23 cellular contexts compared by ENCODE assay signal in genomic region chr16:23276821-23277220, GRCh38. TPM values are rescaled to one million over a fixed set of nuclear protein-coding genes. Genes with fewer than 3 reads are reported as not detected.
DNase-seq lines count a peak whose midpoint lies in the region; ATAC-seq and TF ChIP-seq lines count a peak whose summit lies in the region.
"Had no signal": no experiment of that assay in that cellular context is flagged by ENCODE, and none has a peak within 500 bp of the region (broad histone marks: within the 10 kb centered on the region; RNA-seq: fewer than 3 reads in every experiment).

No MANE protein-coding gene starts in this region.

- H3K79me2 ChIP-seq in GM23338 (replicated peaks; ENCODE audit: insufficient read depth) (no peaks in the 10 kb centered on the region), neural progenitor cell (ENCODE audit: low read depth) (no peaks in the 10 kb centered on the region)

- intact Hi-C loops in uterus (cut with DNase I; ENCODE audit: low total_unique reads): no loop called here

- H3K9me3 ChIP-seq in HEK293 (ENCODE audit: control insufficient read depth, insufficient read depth, low read depth, low read length) (no peaks in the 10 kb centered on the region), neural progenitor cell (ENCODE audit: low read depth) (no peaks in the 10 kb centered on the region), uterus (no peaks in the 10 kb centered on the region)
- H3K9me3 ChIP-seq: BE2C had no signal

- H3K27ac ChIP-seq in GM23338 (ENCODE audit: low read depth): no peak overlapping the region
- no peak overlapping the region for H3K27ac ChIP-seq in HEK293 (ENCODE audit: extremely low read depth, low read depth, low read length)
- H3K27ac ChIP-seq in neural progenitor cell: no peak overlapping the region
- no peak overlapping the region for H3K27ac ChIP-seq in uterus
- H3K27ac ChIP-seq: GM23248 had no signal

- no peak for TF ChIP-seq POLR2A in uterus (IDR thresholded peaks at IDR 0.05)

- CTCF ChIA-PET in HEK293 (lab: Yijun Ruan, JAX): interaction anchor here (0.7 kb wide), 1 partner anchor 576 kb away, joined by 3 read pairs; no protein-coding TSS in a partner anchor

- no peak overlapping the region for H3K27ac Mint-ChIP-seq in GM23338
- no peak overlapping the region for H3K27ac Mint-ChIP-seq in neural progenitor cell
- H3K27ac Mint-ChIP-seq: CD4-positive, CD25-positive, alpha-beta regulatory T cell; IgD-negative memory B cell had no signal

- H3F3A ChIP-seq in GM23338 (replicated peaks; ENCODE audit: low read depth) (peaks cover 9% of the 10 kb centered on the region; the same call in 1 of the 2 replicates), neural progenitor cell (ENCODE audit: low read depth) (peaks cover 16% of the 10 kb centered on the region)

- no peak overlapping the region for H3K4me3 Mint-ChIP-seq in GM23338
- H3K4me3 Mint-ChIP-seq in neural progenitor cell: no peak overlapping the region
- H3K4me3 Mint-ChIP-seq: CD4-positive, CD25-positive, alpha-beta regulatory T cell; CD8-positive, alpha-beta memory T cell; IgD-negative memory B cell had no signal

- peak overlapping the region; percentile 73; the same call in 1 of the 2 replicates for H2AFZ ChIP-seq in GM23338
- peak overlapping the region; percentile 34 for H2AFZ ChIP-seq in neural progenitor cell (replicated peaks)
- H2AFZ ChIP-seq: GM23248 had no signal

- H3K36me3 Mint-ChIP-seq in GM23338 (ENCODE audit: low read depth) (no peaks in the 10 kb centered on the region), neural progenitor cell (no peaks in the 10 kb centered on the region)
- H3K36me3 Mint-ChIP-seq: CD4-positive, CD25-positive, alpha-beta regulatory T cell had no signal

- H3K9me2 ChIP-seq in GM23338 (ENCODE audit: insufficient read depth): no peaks in the 10 kb centered on the region

- TF ChIP-seq CTCF in GM23338 (conservative IDR thresholded peaks at IDR 0.05; ENCODE audit: low read depth in 2 of 2): no peak
- no peak for TF ChIP-seq CTCF in HEK293 (tag by site-specific recombination; IDR thresholded peaks at IDR 0.05)
- TF ChIP-seq CTCF in neural progenitor cell (IDR thresholded peaks at IDR 0.05): no peak
- no peak for TF ChIP-seq CTCF in omental fat pad (IDR thresholded peaks at IDR 0.05)
- no peak for TF ChIP-seq CTCF in uterus (IDR thresholded peaks at IDR 0.05)

- H3K4me3 ChIP-seq in GM23338 (no peak overlapping the region), HEK293 (ENCODE audit: low read depth, low read length) (no peak overlapping the region), neural progenitor cell (no peak overlapping the region), uterus (no peak overlapping the region)
- H3K4me3 ChIP-seq: GM12878, GM23248 had no signal

- POLR2A ChIA-PET in HEK293 (lab: Yijun Ruan, JAX): no interaction called here

- H3K27me3 Mint-ChIP-seq in GM23338 (ENCODE audit: insufficient read depth, low read depth, poor library complexity) (peaks cover 2% of the 10 kb centered on the region), neural progenitor cell (ENCODE audit: insufficient read depth, low read depth) (peaks cover 8% of the 10 kb centered on the region)

- H3K9me3 Mint-ChIP-seq in GM23338: no peaks in the 10 kb centered on the region; the same call in 2 of the 3 replicates
- H3K9me3 Mint-ChIP-seq in neural progenitor cell: no peaks in the 10 kb centered on the region

- ATAC-seq in GM23338 (no peak), omental fat pad (ENCODE audit: low FRiP score) (no peak)
- ATAC-seq: GM12878, HCT116 had no signal

- H3K4me2 ChIP-seq in GM23338: no peak overlapping the region
- H3K4me2 ChIP-seq in neural progenitor cell: no peak overlapping the region

- H3K4me1 ChIP-seq in GM23338 (ENCODE audit: insufficient read depth): peaks cover 16% of the 10 kb centered on the region
- peaks cover 2% of the 10 kb centered on the region; the same call in 1 of the 2 replicates for H3K4me1 ChIP-seq in HEK293 (ENCODE audit: control insufficient read depth, insufficient read depth, low read length)
- peaks cover 12% of the 10 kb centered on the region for H3K4me1 ChIP-seq in neural progenitor cell
- H3K4me1 ChIP-seq in uterus: no peaks in the 10 kb centered on the region
- H3K4me1 ChIP-seq: BE2C had no signal

- no peaks in the 10 kb centered on the region for H4K20me1 ChIP-seq in GM23338 (replicated peaks; ENCODE audit: insufficient read depth)
- H4K20me1 ChIP-seq in neural progenitor cell (ENCODE audit: low read depth): no peaks in the 10 kb centered on the region

- H3K36me3 ChIP-seq in GM23338 (ENCODE audit: insufficient read depth) (no peaks in the 10 kb centered on the region), HEK293 (ENCODE audit: control insufficient read depth in 2 of 2, insufficient read depth in 1 of 2, low read length in 2 of 2) (no peaks in the 10 kb centered on the region), neural progenitor cell (no peaks in the 10 kb centered on the region), uterus (no peaks in the 10 kb centered on the region)
- H3K36me3 ChIP-seq: BE2C had no signal

- H3K4me1 Mint-ChIP-seq in GM23338: peaks cover 17% of the 10 kb centered on the region
- H3K4me1 Mint-ChIP-seq in neural progenitor cell: peaks cover 25% of the 10 kb centered on the region
- H3K4me1 Mint-ChIP-seq: CD4-positive, CD25-positive, alpha-beta regulatory T cell; CD8-positive, alpha-beta memory T cell; IgD-negative memory B cell had no signal

- no peak for DNase-seq in GM23338 (ENCODE audit: low spot score)
- peak; percentile 22 for DNase-seq in foreskin melanocyte
- no peak for DNase-seq in neural progenitor cell (ENCODE audit: low spot score)
- DNase-seq in omental fat pad (ENCODE audit: low spot score): no peak
- no peak for DNase-seq in NCI-H2029 treated with DMSO at 0.1 percent for 48 hours (lab: John Stamatoyannopoulos, UW)
- no peak for DNase-seq in uterus
- DNase-seq: ACHN; BE2C; C1 segment of cervical spinal cord; CD4-positive, CD25-positive, alpha-beta regulatory T cell; CD8-positive, alpha-beta memory T cell; COR-L47; DMS 273 treated with DMSO at 0.1 percent for 48 hours; DMS53; DND-41; EL; GM23248; H7 had no signal

- H3K27me3 ChIP-seq in GM23338 (ENCODE audit: insufficient read depth): no peaks in the 10 kb centered on the region
- H3K27me3 ChIP-seq in neural progenitor cell: no peaks in the 10 kb centered on the region
- no peaks in the 10 kb centered on the region for H3K27me3 ChIP-seq in uterus
- H3K27me3 ChIP-seq: BE2C had no signal

- H3K9ac ChIP-seq in neural progenitor cell: no peak overlapping the region
- H3K9ac ChIP-seq: GM23248 had no signal

TF ChIP-seq in HEK293, 187 proteins besides CTCF, POLR2A, EP300 and RAD21:
- TF ChIP-seq ZBTB17 (tag by site-specific recombination; IDR thresholded peaks at IDR 0.05): 0 out of 2 replicates have a peak, but pooled peaks have one; percentile 18
- TF ChIP-seq ZNF513 (tag by site-specific recombination; IDR thresholded peaks at IDR 0.05): no peak

RNA-seq across cellular contexts. Expression of gene SCNN1B, which starts 25.3 kb away (rescaled TPM):
- total RNA-seq in GM23338 (2014; rRNA removed; shearing (Covaris generic)): 1.1 and 1.2 TPM in 2 replicates
- polyA plus RNA-seq in GM23338 (2016; fragmentation: Nextera tagmentation; extraction: Ambion mirVana): 0.78 and 0.94 TPM in 2 replicates
- not detected in 2 replicates for total RNA-seq in neural progenitor cell (ENCODE audit: low replicate concordance)
- total RNA-seq in omental fat pad: 10 to 100 TPM in 1 of 4 donors, 1 to 10 TPM in 3; 1.6 to 17.7 (median 3.6) TPM
- 1 to 10 TPM in 3 of 4 donors, under 1 TPM in 1; 0.14 to 9.6 (median 1.9) TPM for total RNA-seq in uterus
- total RNA-seq: CD4-positive, CD25-positive, alpha-beta regulatory T cell; CD8-positive, alpha-beta memory T cell; G401; GM23248 had no signal
- polyA plus RNA-seq: CD4-positive, CD25-positive, alpha-beta regulatory T cell; CD8-positive, alpha-beta memory T cell; GM23248 had no signal
